ENCODE assay signal across 1 cellular context in the genomic region with DNA sequence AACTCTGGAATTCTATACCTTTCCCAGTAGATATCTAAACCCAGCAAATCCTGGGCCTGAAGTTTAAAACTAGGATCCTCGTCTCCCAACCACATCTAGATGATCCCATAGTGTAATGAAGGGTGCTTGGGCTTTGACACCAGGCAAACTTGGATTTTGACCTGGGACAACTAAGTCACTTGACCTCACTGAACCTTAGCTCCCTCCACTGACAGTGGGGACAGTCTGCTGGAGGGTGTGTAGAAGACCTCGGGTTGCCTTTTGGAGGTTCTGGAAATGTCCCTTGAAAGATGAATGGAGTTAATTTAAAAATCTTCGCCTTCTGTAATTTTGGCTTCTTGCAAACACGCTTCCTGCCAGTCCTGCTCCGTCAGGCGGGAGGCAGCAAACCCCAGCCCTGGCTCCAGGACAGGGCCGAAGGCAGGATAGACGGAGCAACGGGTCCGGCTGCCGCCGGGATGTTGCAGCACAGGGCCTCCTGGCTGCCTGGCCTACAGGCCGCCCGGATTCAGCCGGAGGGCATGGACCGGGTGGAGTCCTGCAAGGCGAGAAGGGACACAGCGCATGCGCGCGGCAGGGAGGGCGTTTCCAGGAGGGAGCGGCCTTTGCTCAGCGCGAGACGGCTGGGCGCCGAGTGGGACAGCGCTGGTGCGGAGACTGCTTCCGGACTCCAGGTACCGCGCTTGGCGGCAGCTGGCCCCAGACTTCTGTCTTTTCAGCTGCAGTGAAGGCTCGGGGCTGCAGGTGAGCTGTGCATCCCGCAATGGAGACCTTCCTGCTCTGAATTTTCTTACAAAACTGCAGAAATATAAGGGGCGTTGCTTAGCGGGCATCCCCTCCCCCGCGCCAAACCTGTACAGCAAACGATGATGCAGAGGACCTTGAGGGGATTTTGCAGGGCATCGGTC.
TF ChIP-seq lines count a peak whose summit lies in the region.

A gene with protein sequence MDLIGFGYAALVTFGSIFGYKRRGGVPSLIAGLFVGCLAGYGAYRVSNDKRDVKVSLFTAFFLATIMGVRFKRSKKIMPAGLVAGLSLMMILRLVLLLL (plus strand): TSS at position 612 of the 908 bp plus-strand sequence. CDS start 5,990 bp downstream, outside the sequence.

TF ChIP-seq in K562, 482 proteins besides CTCF, POLR2A, EP300 and RAD21 (continued from another document and continues in another):
- peak; percentile 30; the same call in 1 of the 2 replicates for TF ChIP-seq MYC (IDR thresholded peaks at IDR 0.05; ENCODE audit: low read depth, low read length)
- TF ChIP-seq MYC (CRISPR knock-in tag; IDR thresholded peaks at IDR 0.05; ENCODE audit: borderline replicate concordance, low read depth) = no peak
- TF ChIP-seq MCM5 (IDR thresholded peaks at IDR 0.05; ENCODE audit: low read depth) = no peak
- no peak for TF ChIP-seq DMBX1 (CRISPR knock-in tag; IDR thresholded peaks at IDR 0.05; ENCODE audit: borderline replicate concordance)
- TF ChIP-seq, protein P1, sequence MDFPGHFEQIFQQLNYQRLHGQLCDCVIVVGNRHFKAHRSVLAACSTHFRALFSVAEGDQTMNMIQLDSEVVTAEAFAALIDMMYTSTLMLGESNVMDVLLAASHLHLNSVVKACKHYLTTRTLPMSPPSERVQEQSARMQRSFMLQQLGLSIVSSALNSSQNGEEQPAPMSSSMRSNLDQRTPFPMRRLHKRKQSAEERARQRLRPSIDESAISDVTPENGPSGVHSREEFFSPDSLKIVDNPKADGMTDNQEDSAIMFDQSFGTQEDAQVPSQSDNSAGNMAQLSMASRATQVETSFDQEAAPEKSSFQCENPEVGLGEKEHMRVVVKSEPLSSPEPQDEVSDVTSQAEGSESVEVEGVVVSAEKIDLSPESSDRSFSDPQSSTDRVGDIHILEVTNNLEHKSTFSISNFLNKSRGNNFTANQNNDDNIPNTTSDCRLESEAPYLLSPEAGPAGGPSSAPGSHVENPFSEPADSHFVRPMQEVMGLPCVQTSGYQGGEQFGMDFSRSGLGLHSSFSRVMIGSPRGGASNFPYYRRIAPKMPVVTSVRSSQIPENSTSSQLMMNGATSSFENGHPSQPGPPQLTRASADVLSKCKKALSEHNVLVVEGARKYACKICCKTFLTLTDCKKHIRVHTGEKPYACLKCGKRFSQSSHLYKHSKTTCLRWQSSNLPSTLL (IDR thresholded peaks at IDR 0.05) = no peak
- no peak for TF ChIP-seq DEAF1 (CRISPR knock-in tag; IDR thresholded peaks at IDR 0.05)
- TF ChIP-seq TEAD4 (IDR thresholded peaks at IDR 0.05; ENCODE audit: low read length) = no peak
- no peak for TF ChIP-seq TEAD4 (CRISPR knock-in tag; IDR thresholded peaks at IDR 0.05; ENCODE audit: borderline replicate concordance)
- TF ChIP-seq ZNF146 (CRISPR knock-in tag; IDR thresholded peaks at IDR 0.05; ENCODE audit: unreplicated experiment) = no peak
- TF ChIP-seq ZNF76 (CRISPR knock-in tag; IDR thresholded peaks at IDR 0.05; ENCODE audit: borderline replicate concordance) = no peak
- no peak for TF ChIP-seq ZNF384 (IDR thresholded peaks at IDR 0.05; ENCODE audit: low read depth, low read length)
- no peak for TF ChIP-seq TEAD2 (tag; IDR thresholded peaks at IDR 0.05)
- TF ChIP-seq ETV1 (tag; conservative IDR thresholded peaks at IDR 0.05; ENCODE audit: low read depth) = peak; percentile 72
- TF ChIP-seq ARID4B (CRISPR knock-in tag; IDR thresholded peaks at IDR 0.05) = peak; percentile 31; the same call in 1 of the 2 replicates
- TF ChIP-seq CHD7 (IDR thresholded peaks at IDR 0.05; ENCODE audit: low read depth, low read length) = no peak
- TF ChIP-seq HNRNPLL (IDR thresholded peaks at IDR 0.05; ENCODE audit: low read depth, low read length, poor library complexity, severe bottlenecking) = peak; percentile 58
- no peak for TF ChIP-seq SNAPC5 (CRISPR knock-in tag; IDR thresholded peaks at IDR 0.05)
- no peak for TF ChIP-seq MEF2D (tag; conservative IDR thresholded peaks at IDR 0.05; ENCODE audit: low read depth)
- peak in 1 of 3 experiments; percentile 49 for TF ChIP-seq YY1 (IDR thresholded peaks at IDR 0.05; ENCODE audit: borderline replicate concordance in 1 of 3, control insufficient read depth in 1 of 3, extremely low read depth in 1 of 3, insufficient read depth in 3 of 3, insufficient read length in 1 of 3, insufficient replicate concordance in 2 of 3, low read depth in 1 of 3, low read length in 2 of 3)
- TF ChIP-seq, protein P2, sequence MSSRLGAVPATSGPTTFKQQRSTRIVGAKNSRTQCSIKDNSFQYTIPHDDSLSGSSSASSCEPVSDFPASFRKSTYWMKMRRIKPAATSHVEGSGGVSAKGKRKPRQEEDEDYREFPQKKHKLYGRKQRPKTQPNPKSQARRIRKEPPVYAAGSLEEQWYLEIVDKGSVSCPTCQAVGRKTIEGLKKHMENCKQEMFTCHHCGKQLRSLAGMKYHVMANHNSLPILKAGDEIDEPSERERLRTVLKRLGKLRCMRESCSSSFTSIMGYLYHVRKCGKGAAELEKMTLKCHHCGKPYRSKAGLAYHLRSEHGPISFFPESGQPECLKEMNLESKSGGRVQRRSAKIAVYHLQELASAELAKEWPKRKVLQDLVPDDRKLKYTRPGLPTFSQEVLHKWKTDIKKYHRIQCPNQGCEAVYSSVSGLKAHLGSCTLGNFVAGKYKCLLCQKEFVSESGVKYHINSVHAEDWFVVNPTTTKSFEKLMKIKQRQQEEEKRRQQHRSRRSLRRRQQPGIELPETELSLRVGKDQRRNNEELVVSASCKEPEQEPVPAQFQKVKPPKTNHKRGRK (tag; IDR thresholded peaks at IDR 0.05) = 0 out of 2 replicates have a peak, but pooled peaks have one; percentile 20
- peak; percentile 45; the same call in 1 of the 2 replicates for TF ChIP-seq ATF7 (IDR thresholded peaks at IDR 0.05)
- TF ChIP-seq CBFB (CRISPR knock-in tag; IDR thresholded peaks at IDR 0.05) = no peak
- no peak for TF ChIP-seq TCF7 (IDR thresholded peaks at IDR 0.05; ENCODE audit: borderline replicate concordance)
- TF ChIP-seq, protein P3, sequence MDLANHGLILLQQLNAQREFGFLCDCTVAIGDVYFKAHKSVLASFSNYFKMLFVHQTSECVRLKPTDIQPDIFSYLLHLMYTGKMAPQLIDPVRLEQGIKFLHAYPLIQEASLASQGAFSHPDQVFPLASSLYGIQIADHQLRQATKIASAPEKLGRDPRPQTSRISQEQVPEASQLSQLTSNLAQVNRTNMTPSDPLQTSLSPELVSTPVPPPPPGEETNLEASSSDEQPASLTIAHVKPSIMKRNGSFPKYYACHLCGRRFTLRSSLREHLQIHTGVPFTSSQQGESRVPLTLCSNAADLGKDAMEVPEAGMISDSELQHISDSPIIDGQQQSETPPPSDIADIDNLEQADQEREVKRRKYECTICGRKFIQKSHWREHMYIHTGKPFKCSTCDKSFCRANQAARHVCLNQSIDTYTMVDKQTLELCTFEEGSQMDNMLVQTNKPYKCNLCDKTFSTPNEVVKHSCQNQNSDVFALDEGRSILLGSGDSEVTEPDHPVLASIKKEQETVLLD (IDR thresholded peaks at IDR 0.05) = peak; percentile 95
- no peak for TF ChIP-seq FOXJ2 (tag; IDR thresholded peaks at IDR 0.05)
- no peak for TF ChIP-seq RBM34 (IDR thresholded peaks at IDR 0.05; ENCODE audit: borderline replicate concordance, insufficient read depth, low read length)
